ENCODE assay signal across 23 cellular contexts in genomic region chr17:18371455-18371854, GRCh38. TPM values are rescaled to one million over a fixed set of nuclear protein-coding genes. Genes with fewer than 3 reads are reported as not detected.
DNase-seq lines count a peak whose midpoint lies in the region; ATAC-seq and TF ChIP-seq lines count a peak whose summit lies in the region.
"Had no signal": no experiment of that assay in that cellular context is flagged by ENCODE, and none has a peak within 500 bp of the region (broad histone marks: within the 10 kb centered on the region; RNA-seq: fewer than 3 reads in every experiment).

No MANE protein-coding gene starts in this region.

- no peak for ATAC-seq in heart right ventricle
- no peak for ATAC-seq in CD8-positive, alpha-beta T cell

- H3K9ac ChIP-seq in endodermal cell (ENCODE audit: extremely low read depth, low read length, poor library complexity, severe bottlenecking) = no peak overlapping the region

- no peak overlapping the region for H3K4me3 ChIP-seq in GM12865 (ENCODE audit: low read depth, low read length)
- H3K4me3 ChIP-seq in heart right ventricle = no peak overlapping the region
- no peak overlapping the region for H3K4me3 ChIP-seq in CD8-positive, alpha-beta T cell (ENCODE audit: low read depth, low read length)
- no peak overlapping the region for H3K4me3 ChIP-seq in endodermal cell (ENCODE audit: low read length)
- H3K4me3 ChIP-seq: Peyer's patch, SJCRH30 had no signal

- H3K27ac ChIP-seq in heart right ventricle (no peak overlapping the region), endodermal cell (ENCODE audit: low read depth, low read length) (no peak overlapping the region)
- no peak overlapping the region for H3K27ac ChIP-seq in CD8-positive, alpha-beta T cell (ENCODE audit: low read depth, low read length)
- H3K27ac ChIP-seq: HL-60, Peyer's patch, SJCRH30 had no signal

- DNase-seq in Caki2 (ENCODE audit: low read depth) = peak; percentile 44
- peak; percentile 61 for DNase-seq in GM12865 (ENCODE audit: low read depth)
- DNase-seq in M059J (ENCODE audit: low read depth) = peak; percentile 37
- DNase-seq in ecto neural progenitor cell (ENCODE audit: low spot score) = peak; percentile 39
- no peak for DNase-seq in heart right ventricle
- no peak for DNase-seq in CD8-positive, alpha-beta T cell
- no peak for DNase-seq in endodermal cell
- DNase-seq: C1 segment of cervical spinal cord; CD8-positive, alpha-beta memory T cell; EL; GF-D8; H7; HFFc6; NCI-H1694; NCI-H2081; NCI-H2171; NCI-H345; NCI-H524; NCI-H774; Peyer's patch; SJCRH30 had no signal

- CTCF ChIA-PET in CD8-positive, alpha-beta T cell (lab: Charles Lee) = no interaction called here

- H3K27me3 Mint-ChIP-seq in CD8-positive, alpha-beta T cell (ENCODE audit: low read depth) = peaks cover 6% of the 10 kb centered on the region
- H3K27me3 Mint-ChIP-seq in endodermal cell (ENCODE audit: insufficient read depth) = no peaks in the 10 kb centered on the region

- H3K36me3 ChIP-seq in heart right ventricle (no peaks in the 10 kb centered on the region), endodermal cell (ENCODE audit: control insufficient read depth, insufficient read depth, low read length) (no peaks in the 10 kb centered on the region)
- no peaks in the 10 kb centered on the region for H3K36me3 ChIP-seq in CD8-positive, alpha-beta T cell (ENCODE audit: insufficient read depth, low read length)
- H3K36me3 ChIP-seq: Peyer's patch, SJCRH30 had no signal

- no peak overlapping the region for H3K27ac Mint-ChIP-seq in CD8-positive, alpha-beta T cell
- no peak overlapping the region for H3K27ac Mint-ChIP-seq in endodermal cell
- H3K27ac Mint-ChIP-seq: HFFc6 had no signal

- POLR2A ChIA-PET in CD8-positive, alpha-beta T cell (lab: Charles Lee) = no interaction called here

- no peaks in the 10 kb centered on the region for H3K4me1 Mint-ChIP-seq in CD8-positive, alpha-beta T cell (ENCODE audit: low read depth)
- H3K4me1 Mint-ChIP-seq in endodermal cell = peaks cover 3% of the 10 kb centered on the region

- H3K36me3 Mint-ChIP-seq in CD8-positive, alpha-beta T cell = no peaks in the 10 kb centered on the region
- no peaks in the 10 kb centered on the region for H3K36me3 Mint-ChIP-seq in endodermal cell (ENCODE audit: low read depth)
- H3K36me3 Mint-ChIP-seq: CD8-positive, alpha-beta memory T cell had no signal

- in situ Hi-C loops in Caki2 (cut with HindIII; ENCODE audit: low pct_unique_long_range_greater_than_20kb, low sequenced_read_pairs) = no loop called here

- intact Hi-C loops in heart right ventricle (cut with DNase I) = no loop called here
- intact Hi-C loops in CD8-positive, alpha-beta T cell (cut with DNase I, micrococcal nuclease) = no loop called here

- TF ChIP-seq CTCF in GM12865 (IDR thresholded peaks at IDR 0.05; ENCODE audit: insufficient read depth, low read depth, low read length, missing control alignments) = no peak
- no peak for TF ChIP-seq CTCF in heart right ventricle (IDR thresholded peaks at IDR 0.05)
- no peak for TF ChIP-seq CTCF in CD8-positive, alpha-beta T cell (IDR thresholded peaks at IDR 0.05)
- TF ChIP-seq CTCF in endodermal cell (conservative IDR thresholded peaks at IDR 0.05) = no peak

- WGBS in heart right ventricle, 2 donors = 80 to 90% methylated on average over 7 of the region's 7 CpGs
- 95 to 100% methylated on average over 3 to 7 of the region's 7 CpGs for WGBS in endodermal cell (ENCODE audit: insufficient coverage in 1 of 2, insufficient read length in 1 of 2), 2 experiments

- peaks cover 0 to 10% (median 0%) of the 10 kb centered on the region in 7 donors for H3K27me3 ChIP-seq in heart right ventricle
- H3K27me3 ChIP-seq in CD8-positive, alpha-beta T cell (ENCODE audit: insufficient read depth, low read length) = no peaks in the 10 kb centered on the region
- no peaks in the 10 kb centered on the region for H3K27me3 ChIP-seq in endodermal cell (ENCODE audit: control insufficient read depth, insufficient read depth, low read length, poor library complexity, severe bottlenecking)
- H3K27me3 ChIP-seq: Peyer's patch had no signal

- no peak overlapping the region for H3K4me3 Mint-ChIP-seq in CD8-positive, alpha-beta T cell
- H3K4me3 Mint-ChIP-seq in endodermal cell = no peak overlapping the region
- H3K4me3 Mint-ChIP-seq: HFFc6 had no signal

- H3K4me1 ChIP-seq in heart right ventricle (no peaks in the 10 kb centered on the region), endodermal cell (ENCODE audit: control insufficient read depth, insufficient read depth, low read length) (no peaks in the 10 kb centered on the region)
- no peaks in the 10 kb centered on the region for H3K4me1 ChIP-seq in CD8-positive, alpha-beta T cell (ENCODE audit: insufficient read depth, low read length)
- H3K4me1 ChIP-seq: Peyer's patch, SJCRH30 had no signal

- H3K9me3 ChIP-seq in heart right ventricle (peaks cover 0 to 13% (median 0%) of the 10 kb centered on the region in 11 donors), endodermal cell (ENCODE audit: control insufficient read depth, low read length) (peaks cover 11% of the 10 kb centered on the region)
- no peaks in the 10 kb centered on the region for H3K9me3 ChIP-seq in CD8-positive, alpha-beta T cell (ENCODE audit: low read length)
- H3K9me3 ChIP-seq: Peyer's patch had no signal

- no peaks in the 10 kb centered on the region for H3K9me3 Mint-ChIP-seq in CD8-positive, alpha-beta T cell
- peaks cover 12% of the 10 kb centered on the region for H3K9me3 Mint-ChIP-seq in endodermal cell
- H3K9me3 Mint-ChIP-seq: CD8-positive, alpha-beta memory T cell; HFFc6 had no signal

RNA-seq across cellular contexts. Expression of gene EVPLL, which starts 6.1 kb away (rescaled TPM):
- total RNA-seq in Caki2 (2014; rRNA removed; shearing (Covaris generic); ENCODE audit: low replicate concordance) = not detected in 2 replicates
- not detected in 2 replicates for total RNA-seq in M059J (2014; rRNA removed; shearing (Covaris generic))
- total RNA-seq in heart right ventricle (not detected), endodermal cell (not detected)
- polyA plus RNA-seq in heart right ventricle = under 1 TPM in 1 of 2 donors, not detected in 1; 0.03 TPM
- not detected for total RNA-seq in CD8-positive, alpha-beta T cell
- polyA plus RNA-seq in endodermal cell (2013, experiment 1 of 2) = not detected
- polyA plus RNA-seq in endodermal cell (2013, experiment 2 of 2) = not detected
- total RNA-seq: CD8-positive, alpha-beta memory T cell; H7; HFFc6; OCI-LY7; SJCRH30 had no signal
- polyA plus RNA-seq: CD8-positive, alpha-beta memory T cell had no signal

RNA-seq across cellular contexts. Expression of gene SHMT1, which starts 8.1 kb away (rescaled TPM):
- 83.3 and 108 TPM in 2 replicates for total RNA-seq in Caki2 (2014; rRNA removed; shearing (Covaris generic); ENCODE audit: low replicate concordance)
- total RNA-seq in M059J (2014; rRNA removed; shearing (Covaris generic)) = 43.2 and 50.8 TPM in 2 replicates
- 10 to 100 TPM in 1 of 10 donors, 1 to 10 TPM in 9; 2.7 to 11.6 (median 4.9) TPM for total RNA-seq in heart right ventricle
- polyA plus RNA-seq in heart right ventricle = 1 to 10 TPM; 7.3 to 8.4 TPM
- total RNA-seq in CD8-positive, alpha-beta T cell = 1 to 10 TPM; 5.7 to 6.1 TPM
- total RNA-seq in endodermal cell = 10 to 100 TPM; 38.5 to 40.9 TPM
- polyA plus RNA-seq in endodermal cell (2013, experiment 1 of 2) = 25.2 TPM
- 23.4 TPM for polyA plus RNA-seq in endodermal cell (2013, experiment 2 of 2)

RNA-seq across cellular contexts. Expression of gene SMCR8, which starts 56.4 kb away (rescaled TPM):
- 7.0 and 9.7 TPM in 2 replicates for total RNA-seq in Caki2 (2014; rRNA removed; shearing (Covaris generic); ENCODE audit: low replicate concordance)
- total RNA-seq in M059J (2014; rRNA removed; shearing (Covaris generic)) = 9.8 and 14.7 TPM in 2 replicates
- 10 to 100 TPM in 9 of 10 donors, 1 to 10 TPM in 1; 9.5 to 15.7 (median 12.0) TPM for total RNA-seq in heart right ventricle
- polyA plus RNA-seq in heart right ventricle = 1 to 10 TPM; 2.1 to 2.4 TPM
- 10 to 100 TPM; 51.9 to 53.1 TPM for total RNA-seq in CD8-positive, alpha-beta T cell
- 10 to 100 TPM; 20.7 to 22.2 TPM for total RNA-seq in endodermal cell
- polyA plus RNA-seq in endodermal cell (2013, experiment 1 of 2) = 9.4 TPM
- 10.0 TPM for polyA plus RNA-seq in endodermal cell (2013, experiment 2 of 2)

RNA-seq across cellular contexts. Expression of gene TOP3A, which starts 56.7 kb away (rescaled TPM):
- total RNA-seq in Caki2 (2014; rRNA removed; shearing (Covaris generic); ENCODE audit: low replicate concordance) = 11.9 and 15.9 TPM in 2 replicates
- 25.2 and 49.2 TPM in 2 replicates for total RNA-seq in M059J (2014; rRNA removed; shearing (Covaris generic))
- total RNA-seq in heart right ventricle (10 to 100 TPM in 9 of 10 donors, 1 to 10 TPM in 1; 8.2 to 15.6 (median 13.2) TPM), endodermal cell (10 to 100 TPM; 60.4 to 67.4 TPM)
- polyA plus RNA-seq in heart right ventricle = 10 to 100 TPM in 1 of 2 donors, 1 to 10 TPM in 1; 8.5 to 10.8 TPM
- total RNA-seq in CD8-positive, alpha-beta T cell = 10 to 100 TPM; 28.8 to 30.9 TPM
- polyA plus RNA-seq in endodermal cell (2013, experiment 1 of 2) = 31.5 TPM
- polyA plus RNA-seq in endodermal cell (2013, experiment 2 of 2) = 32.0 TPM

Comparison
In these comparisons a context has a peak if more than half of its experiments do, and no peak if none do; other contexts are left out.
1. DNase-seq: peak in Caki2 (single experiment), GM12865 (single experiment), M059J (single experiment) and ecto neural progenitor cell (single experiment); none in heart right ventricle (0 of 2), CD8-positive, alpha-beta T cell (0 of 7) and endodermal cell (single experiment).